7 cellular contexts compared by ENCODE assay signal in genomic region chr20:58907481-58908137, GRCh38. TPM values are rescaled to one million over a fixed set of nuclear protein-coding genes. Genes with fewer than 3 reads are reported as not detected.
A peak's percentile ranks its signal among the peaks of the same experiment; 100 is the strongest.
DNase-seq lines count a peak whose midpoint lies in the region; ATAC-seq, FAIRE-seq and TF ChIP-seq lines count a peak whose summit lies in the region.

No MANE protein-coding gene starts in this region.

- peak; percentile 94 to 95 for ATAC-seq in right cardiac atrium

- H3K9ac ChIP-seq in H9 (ENCODE audit: extremely low read depth, insufficient read length, low read length) (no peak overlapping the region), SK-N-SH (no peak overlapping the region; the same call in 1 of the 2 replicates)

- H3K4me3 Mint-ChIP-seq in H9: no peak overlapping the region

- H4K20me1 ChIP-seq in H9 (ENCODE audit: control insufficient read depth, insufficient read depth, insufficient read length): no peaks in the 10 kb centered on the region
- H4K20me1 ChIP-seq in SK-N-SH (ENCODE audit: insufficient read depth): peaks cover 75% of the 10 kb centered on the region

- no peak overlapping the region for H2AK5ac ChIP-seq in H9 (ENCODE audit: insufficient read length, low read length)

- H3K36me3 ChIP-seq in SK-N-SH (replicated peaks in 1 of 2; ENCODE audit: control insufficient read depth in 1 of 2, insufficient read depth in 2 of 2, low read length in 1 of 2): peaks cover 89 to 91% of the 10 kb centered on the region in 2 experiments

- no peak overlapping the region for H3K23ac ChIP-seq in H9 (ENCODE audit: insufficient read length, low read depth, low read length)

- no peak overlapping the region for H4K91ac ChIP-seq in H9 (ENCODE audit: insufficient read length, low read depth, low read length)

- no peak overlapping the region for H2BK15ac ChIP-seq in H9 (ENCODE audit: low read depth, low read length)

- H3K18ac ChIP-seq in H9 (ENCODE audit: insufficient read length, low read depth, low read length): no peak overlapping the region

- no peaks in the 10 kb centered on the region for H3K27me3 ChIP-seq in H9 (ENCODE audit: insufficient read depth, low read length)
- no peaks in the 10 kb centered on the region for H3K27me3 ChIP-seq in SK-N-SH (ENCODE audit: insufficient read depth)
- H3K27me3 ChIP-seq in right cardiac atrium (ENCODE audit: control insufficient read depth, insufficient read depth): no peaks in the 10 kb centered on the region

- peak; percentile 43 for DNase-seq in GM12891 (ENCODE audit: insufficient read length, low spot score)
- DNase-seq in H9: no peak
- peak; percentile 13 for DNase-seq in LoVo (ENCODE audit: low spot score)
- DNase-seq in SK-N-SH: peak; percentile 64
- DNase-seq in astrocyte of the hippocampus (ENCODE audit: low read depth, low spot score): peak; percentile 99
- peak; percentile 88 to 92 (median 90) for DNase-seq in right cardiac atrium
- DNase-seq in retinal pigment epithelial cell (ENCODE audit: low read depth): peak; percentile 99

- no peak overlapping the region for H4K5ac ChIP-seq in H9 (ENCODE audit: insufficient read length, low read depth, low read length)

- WGBS in H9 (ENCODE audit: extremely low coverage, insufficient read length, low lambda C conversion rate): no CpG with 5 or more reads among the region's 10 CpGs
- WGBS in SK-N-SH (ENCODE audit: low lambda C conversion rate): 58% methylated on average over 10 of the region's 10 CpGs
- 6% methylated on average over 10 of the region's 10 CpGs for WGBS in right cardiac atrium

- H3K27ac Mint-ChIP-seq in H9: peak overlapping the region in 2 of 3 experiments; percentile 66 to 86; a peak in 4 of 7 replicates

- POLR2A ChIA-PET in SK-N-SH (lab: Yijun Ruan, JAX): interaction anchor here (1.3 kb wide), 1 partner anchor 124 kb away, joined by 5 read pairs; the partner anchor contains the start of gene ATP5F1E

- no peaks in the 10 kb centered on the region for H3K79me1 ChIP-seq in H9 (ENCODE audit: insufficient read depth, low read depth, low read length, poor library complexity, severe bottlenecking)

- H3K9me3 ChIP-seq in H9 (ENCODE audit: control insufficient read depth, low read depth, low read length) (no peaks in the 10 kb centered on the region), SK-N-SH (no peaks in the 10 kb centered on the region), right cardiac atrium (ENCODE audit: control insufficient read depth, low read length) (no peaks in the 10 kb centered on the region)

- H3K4me2 ChIP-seq in H9 (ENCODE audit: insufficient read depth, insufficient read length, low read length) (no peak overlapping the region), SK-N-SH (peak overlapping the region; percentile 53)

- intact Hi-C loops in right cardiac atrium (cut with DNase I): loop anchor here in 1 of 4 donors (5.0 kb wide), 1 partner anchor 75 kb away; the partner anchor contains the start of gene NELFCD

- no peak overlapping the region for H3K56ac ChIP-seq in H9 (ENCODE audit: insufficient read length, low read depth, low read length)

- H3K36me3 Mint-ChIP-seq in H9 (ENCODE audit: insufficient read depth in 1 of 3, low read depth in 3 of 3): peaks cover 73 to 96% (median 91%) of the 10 kb centered on the region in 3 experiments; a peak in 6 of 7 replicates

- FAIRE-seq in GM12891 (lab: Jason Lieb, UNC): peak; percentile 82

- no peak for TF ChIP-seq RAD21 in SK-N-SH (IDR thresholded peaks at IDR 0.05; ENCODE audit: low read length)

- 0 out of 4 replicates have a peak, but pooled peaks cover 0 to 3% of the 10 kb centered on the region in 2 experiments for H3K4me1 Mint-ChIP-seq in H9

- H2BK20ac ChIP-seq in H9 (ENCODE audit: low read depth, low read length, poor library complexity, severe bottlenecking): no peak overlapping the region

- no peaks in the 10 kb centered on the region for H3K9me3 Mint-ChIP-seq in H9

- no peak overlapping the region; a peak in 2 of 4 replicates for H3K4me3 ChIP-seq in SK-N-SH (ENCODE audit: low read depth in 2 of 2, low read length in 1 of 2)
- H3K4me3 ChIP-seq in right cardiac atrium (ENCODE audit: low read length): peak overlapping the region; percentile 44
- H3K4me3 ChIP-seq in retinal pigment epithelial cell (ENCODE audit: low read length): peak overlapping the region; percentile 29

- TF ChIP-seq POLR2A in GM12891 (IDR thresholded peaks at IDR 0.05; ENCODE audit: low read depth, low read length): 0 out of 2 replicates have a peak, but pooled peaks have one; percentile 21

- peaks cover 85% of the 10 kb centered on the region for H3F3A ChIP-seq in SK-N-SH (replicated peaks; ENCODE audit: insufficient read depth)

- H3K4ac ChIP-seq in H9 (ENCODE audit: low read depth, low read length): no peak overlapping the region

- H2BK12ac ChIP-seq in H9 (ENCODE audit: insufficient read length, low read depth, low read length): no peak overlapping the region

- H3K27me3 Mint-ChIP-seq in H9 (ENCODE audit: low read depth): no peaks in the 10 kb centered on the region

- no peak for TF ChIP-seq CTCF in H9 (conservative IDR thresholded peaks at IDR 0.05)
- no peak for TF ChIP-seq CTCF in SK-N-SH (IDR thresholded peaks at IDR 0.05)
- TF ChIP-seq CTCF in retinal pigment epithelial cell (conservative IDR thresholded peaks at IDR 0.05; ENCODE audit: low read depth, low read length): no peak

- no peak overlapping the region for H3T11ph ChIP-seq in H9 (ENCODE audit: low read length)

- H2AFZ ChIP-seq in H9 (ENCODE audit: low read length) (no peak overlapping the region), SK-N-SH (ENCODE audit: low read depth) (no peak overlapping the region)

- H3K14ac ChIP-seq in H9 (ENCODE audit: insufficient read depth, low read length): no peak overlapping the region

- no peaks in the 10 kb centered on the region for H3K23me2 ChIP-seq in H9 (ENCODE audit: insufficient read length, low read depth, low read length, poor library complexity, severe bottlenecking)

- H3K27ac ChIP-seq in H9 (ENCODE audit: insufficient read length, low read depth, low read length): no peak overlapping the region
- peak overlapping the region; percentile 68 to 79 for H3K27ac ChIP-seq in SK-N-SH (ENCODE audit: low read depth in 2 of 2, low read length in 1 of 2)
- peak overlapping the region; percentile 95 for H3K27ac ChIP-seq in right cardiac atrium (ENCODE audit: low read length)

- H2BK5ac ChIP-seq in H9 (ENCODE audit: insufficient read length, low read length): no peak overlapping the region

- peak; percentile 6 to 39; a peak in 1 of 4 replicates for TF ChIP-seq EP300 in SK-N-SH (IDR thresholded peaks at IDR 0.05; ENCODE audit: borderline replicate concordance in 1 of 2, low read depth in 1 of 2, low read length in 1 of 2)

- no peak overlapping the region for H2BK120ac ChIP-seq in H9 (ENCODE audit: low read depth, low read length, poor library complexity, severe bottlenecking)

- H3K79me2 ChIP-seq in H9 (ENCODE audit: insufficient read depth, low read length) (peaks cover 2% of the 10 kb centered on the region; the same call in 1 of the 2 replicates), SK-N-SH (ENCODE audit: insufficient read depth) (peaks cover 58% of the 10 kb centered on the region)

- H3K4me1 ChIP-seq in H9 (ENCODE audit: insufficient read depth, low read length) (no peaks in the 10 kb centered on the region), SK-N-SH (ENCODE audit: control insufficient read depth in 1 of 2, insufficient read depth in 2 of 2, low read depth in 1 of 2, low read length in 1 of 2) (peaks cover 20 to 23% of the 10 kb centered on the region in 2 experiments), right cardiac atrium (ENCODE audit: control insufficient read depth, insufficient read depth, low read length) (peaks cover 3% of the 10 kb centered on the region)

- no peaks in the 10 kb centered on the region for H3K9me2 ChIP-seq in SK-N-SH

- H4K8ac ChIP-seq in H9 (replicated peaks; ENCODE audit: insufficient read length, low read depth, low read length): no peak overlapping the region

- CTCF ChIA-PET in SK-N-SH (lab: Yijun Ruan, JAX): interaction anchor here (0.7 to 1.6 kb wide), 4 partner anchors 10 to 589 kb away, joined by 3 to 7 read pairs (median 3); no protein-coding TSS in a partner anchor

TF ChIP-seq in GM12891, 5 proteins besides CTCF, POLR2A, EP300 and RAD21:
- TF ChIP-seq POLR2AphosphoS5 (IDR thresholded peaks at IDR 0.05; ENCODE audit: low read depth, low read length): 0 out of 2 replicates have a peak, but pooled peaks have one; percentile 39
- peak; percentile 56 for TF ChIP-seq SPI1 (IDR thresholded peaks at IDR 0.05; ENCODE audit: low read depth, low read length)
- TF ChIP-seq POU2F2 (IDR thresholded peaks at IDR 0.05; ENCODE audit: low read depth, low read length): peak; percentile 65; the same call in 1 of the 2 replicates
- TF ChIP-seq PAX5 (IDR thresholded peaks at IDR 0.05; ENCODE audit: insufficient read depth, low read length, severe bottlenecking): no peak
- TF ChIP-seq TAF1 (IDR thresholded peaks at IDR 0.05; ENCODE audit: low read depth, low read length): no peak

TF ChIP-seq in SK-N-SH, 30 proteins besides CTCF, POLR2A, EP300 and RAD21 (continues in another document):
- TF ChIP-seq MEF2A (IDR thresholded peaks at IDR 0.05; ENCODE audit: borderline replicate concordance, low read depth) (peak; percentile 99), RCOR1 (IDR thresholded peaks at IDR 0.05; ENCODE audit: low read length) (0 out of 2 replicates have a peak, but pooled peaks have one; percentile 7), POLR2AphosphoS5 (IDR thresholded peaks at IDR 0.05; ENCODE audit: low read depth, low read length) (peak; percentile 18; the same call in 1 of the 2 replicates), NFIC (IDR thresholded peaks at IDR 0.05; ENCODE audit: borderline replicate concordance) (peak; percentile 63; the same call in 1 of the 2 replicates)

RNA-seq across cellular contexts. Expression of gene GNAS, which starts 55.1 kb away (rescaled TPM):
- 544 TPM for polyA plus RNA-seq in GM12891 (2012; ENCODE audit: low read depth, missing spikeins)
- total RNA-seq in H9 (2021) (918 and 920 TPM in 2 replicates), right cardiac atrium (1,000 to 10,000 TPM; 1,230 to 1,665 (median 1,377) TPM)
- polyA plus RNA-seq in SK-N-SH (2012; rRNA removed) (1,011 and 1,562 TPM in 2 replicates), right cardiac atrium (1,885 TPM)
- 1,261 and 1,880 TPM in 2 replicates for polyA plus RNA-seq in SK-N-SH (2012; cell fraction: cytosol; rRNA removed)
- 1,323 and 1,902 TPM in 2 replicates for polyA plus RNA-seq in SK-N-SH (2012; cell fraction: nucleus; rRNA removed)

RNA-seq across cellular contexts. Expression of gene GNAS-AS1, which starts 56.9 kb away (rescaled TPM):
- 0.68 TPM for polyA plus RNA-seq in GM12891 (2012; ENCODE audit: low read depth, missing spikeins)
- 8.6 and 11.3 TPM in 2 replicates for total RNA-seq in H9 (2021)
- polyA plus RNA-seq in SK-N-SH (2012; rRNA removed): 1.2 and 1.5 TPM in 2 replicates
- polyA plus RNA-seq in SK-N-SH (2012; cell fraction: cytosol; rRNA removed): 0.91 and 1.0 TPM in 2 replicates
- polyA plus RNA-seq in SK-N-SH (2012; cell fraction: nucleus; rRNA removed): 2.7 and 3.3 TPM in 2 replicates
- under 1 TPM; 0.42 to 0.74 (median 0.50) TPM for total RNA-seq in right cardiac atrium
- polyA plus RNA-seq in right cardiac atrium: 0.32 TPM

Comparison
In these comparisons a context has a peak if more than half of its experiments do, and no peak if none do; other contexts are left out.
1. H3K4me3 ChIP-seq: peak in right cardiac atrium (single experiment) and retinal pigment epithelial cell (single experiment); none in SK-N-SH (0 of 2).